8 cellular contexts compared by ENCODE assay signal in the genomic region with DNA sequence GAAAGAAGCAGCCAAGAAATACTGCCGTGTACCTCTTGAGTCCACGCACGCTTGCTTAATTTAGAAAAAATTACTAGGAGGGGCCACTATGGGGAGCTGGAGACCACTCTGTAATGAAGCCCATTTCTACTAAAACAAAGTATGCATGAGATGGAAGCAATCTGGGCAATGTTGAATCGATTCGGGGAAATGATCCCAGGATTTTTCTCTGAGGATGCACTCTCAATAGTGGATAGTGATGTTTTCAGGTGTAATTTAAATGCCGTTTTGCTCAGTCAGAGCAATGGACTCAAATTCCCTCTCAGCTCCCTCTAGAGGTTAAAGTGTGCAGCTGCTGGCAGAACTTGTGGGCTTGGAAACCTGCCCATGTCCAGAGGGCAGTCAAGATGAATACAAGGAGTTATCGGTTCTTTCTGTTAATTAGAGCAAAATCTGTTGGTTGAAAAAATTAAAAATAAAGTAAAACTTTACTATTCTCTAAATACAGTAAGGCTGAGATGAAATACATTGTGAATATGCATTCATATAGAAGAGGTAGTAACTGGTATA.
DNase-seq lines count a peak whose midpoint lies in the region; ATAC-seq and TF ChIP-seq lines count a peak whose summit lies in the region.

No MANE protein-coding gene starts in this region.

- H3K27ac ChIP-seq in left ventricle myocardium inferior (replicated peaks) = peak overlapping the region; percentile 35

- H3K36me3 Mint-ChIP-seq in activated naive CD4-positive, alpha-beta T cell treated with anti-CD3 and anti-CD28 coated beads, Interleukin-2, amount 50 U/mL, for 72 hours = no peaks in the 10 kb centered on the region

- no peaks in the 10 kb centered on the region for H3K36me3 ChIP-seq in left ventricle myocardium inferior

- no peaks in the 10 kb centered on the region for H3K27me3 ChIP-seq in left ventricle myocardium inferior (ENCODE audit: low read depth)

- ATAC-seq in GM19351 (IDR thresholded peaks at IDR 0.05; ENCODE audit: unreplicated experiment) (peak; percentile 96), HG03280 (IDR thresholded peaks at IDR 0.05; ENCODE audit: unreplicated experiment) (peak; percentile 94)
- peak; percentile 77 to 78 for ATAC-seq in activated naive CD4-positive, alpha-beta T cell treated with anti-CD3 and anti-CD28 coated beads, Interleukin-2, amount 50 U/mL, for 72 hours

- peak; percentile 76 for DNase-seq in Daoy (ENCODE audit: low read depth)
- DNase-seq in NCI-H526 (lab: John Stamatoyannopoulos, UW) = peak; percentile 51 to 83
- DNase-seq in activated naive CD4-positive, alpha-beta T cell treated with anti-CD3 and anti-CD28 coated beads, Interleukin-2, amount 50 U/mL, for 72 hours (ENCODE audit: low spot score in 2 of 2) = peak in 1 of 2 donors; percentile 52
- peak; percentile 55 for DNase-seq in left ventricle myocardium inferior
- no peak for DNase-seq in retinal pigment epithelial cell (ENCODE audit: low read depth)
- DNase-seq in NCI-H187 treated with DMSO at 0.1 percent for 48 hours (lab: John Stamatoyannopoulos, UW) = no peak

- peaks cover 0 to 6% of the 10 kb centered on the region in 2 donors for H3K9me3 Mint-ChIP-seq in activated naive CD4-positive, alpha-beta T cell treated with anti-CD3 and anti-CD28 coated beads, Interleukin-2, amount 50 U/mL, for 72 hours

- TF ChIP-seq CTCF in left ventricle myocardium inferior (IDR thresholded peaks at IDR 0.05; ENCODE audit: borderline replicate concordance) (peak; percentile 97), retinal pigment epithelial cell (conservative IDR thresholded peaks at IDR 0.05; ENCODE audit: low read depth, low read length) (peak; percentile 88)

- intact Hi-C loops in left ventricle myocardium inferior (cut with micrococcal nuclease) = loop anchor here (5.0 kb wide), 1 partner anchor 209 kb away; no protein-coding TSS in a partner anchor

- H3K4me1 ChIP-seq in left ventricle myocardium inferior = peaks cover 47% of the 10 kb centered on the region

- H3K9me3 ChIP-seq in left ventricle myocardium inferior (replicated peaks) = no peaks in the 10 kb centered on the region

- H3K4me3 ChIP-seq in left ventricle myocardium inferior (peak overlapping the region; percentile 20), retinal pigment epithelial cell (ENCODE audit: low read length) (no peak overlapping the region)

- no peak overlapping the region for H3K27ac Mint-ChIP-seq in activated naive CD4-positive, alpha-beta T cell treated with anti-CD3 and anti-CD28 coated beads, Interleukin-2, amount 50 U/mL, for 72 hours

Comparison
In these comparisons a context has a peak if more than half of its experiments do, and no peak if none do; other contexts are left out.
1. DNase-seq: peak in Daoy (single experiment), NCI-H526 (2 of 2) and left ventricle myocardium inferior (single experiment); none in retinal pigment epithelial cell (single experiment) and NCI-H187 treated with DMSO at 0.1 percent for 48 hours (single experiment).
2. Peak in every context shown above with its lines, with median percentiles within 50 percentile points of each other: ATAC-seq.